In the genomic region with DNA sequence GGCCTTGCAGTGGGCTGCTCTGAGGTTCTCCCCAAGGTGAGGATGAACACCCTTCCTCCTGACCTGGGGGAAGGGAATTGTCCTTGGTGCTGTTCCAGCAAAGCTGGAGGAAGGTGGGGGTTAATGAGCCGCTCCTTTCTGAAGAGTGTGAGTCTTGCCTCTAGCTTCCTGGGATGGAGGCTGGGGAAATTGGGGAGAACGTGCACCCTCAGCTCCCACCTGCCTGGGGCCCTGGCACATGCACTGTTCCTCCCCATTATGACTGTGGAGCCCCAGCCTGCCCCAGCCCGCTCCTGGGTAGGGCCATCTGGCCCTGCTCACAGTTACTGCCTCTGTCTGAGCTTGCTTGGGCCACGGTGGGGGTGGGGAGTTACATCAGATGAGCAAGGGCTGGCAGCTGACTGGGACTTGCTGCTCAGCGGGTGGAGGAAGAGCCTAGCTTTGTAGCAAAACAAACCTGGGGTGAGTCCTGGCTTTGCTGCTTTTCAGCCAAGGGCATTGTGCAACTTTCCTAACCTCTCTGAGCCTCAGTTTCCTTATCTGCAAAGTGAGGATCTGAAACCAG, we compare ENCODE assay signal across 8 cellular contexts. TPM values are rescaled to one million over a fixed set of nuclear protein-coding genes. Genes with fewer than 3 reads are reported as not detected.
DNase-seq lines count a peak whose midpoint lies in the region; ATAC-seq, FAIRE-seq and TF ChIP-seq lines count a peak whose summit lies in the region.
"Had no signal": no experiment of that assay in that cellular context is flagged by ENCODE, and none has a peak within 500 bp of the region (broad histone marks: within the 10 kb centered on the region; RNA-seq: fewer than 3 reads in every experiment).

No MANE protein-coding gene starts in this region.

- no peak for ATAC-seq in natural killer cell treated with Interleukin-12 subunit alpha and Interleukin-12 subunit beta and Interleukin-15 and Interleukin-18, amount 100 ng/mL, for 72 hours

- no peaks in the 10 kb centered on the region for H3K4me1 ChIP-seq in uterus

- TF ChIP-seq CTCF in uterus (IDR thresholded peaks at IDR 0.05), result no peak

- H3K9me3 ChIP-seq in uterus, result no peaks in the 10 kb centered on the region

- TF ChIP-seq POLR2A in uterus (IDR thresholded peaks at IDR 0.05), result no peak

- no peaks in the 10 kb centered on the region for H3K36me3 Mint-ChIP-seq in natural killer cell treated with Interleukin-12 subunit alpha and Interleukin-12 subunit beta and Interleukin-15 and Interleukin-18, amount 100 ng/mL, for 72 hours

- peaks cover 0 to 4% of the 10 kb centered on the region in 2 donors for H3K27me3 Mint-ChIP-seq in natural killer cell treated with Interleukin-12 subunit alpha and Interleukin-12 subunit beta and Interleukin-15 and Interleukin-18, amount 100 ng/mL, for 72 hours

- peak; percentile 63 for DNase-seq in HCEC 1CT
- peak; percentile 98 for DNase-seq in NCI-H69 (lab: John Stamatoyannopoulos, UW)
- DNase-seq in cerebellar nuclear complex (lab: John Stamatoyannopoulos, UW), result peak; percentile 62 to 68
- DNase-seq in medulla oblongata (ENCODE audit: extremely low spot score), result peak; percentile 82
- peak; percentile 75 to 91 for DNase-seq in uterus
- no peak for DNase-seq in RCC 7860 (ENCODE audit: low spot score)
- DNase-seq in natural killer cell treated with Interleukin-12 subunit alpha and Interleukin-12 subunit beta and Interleukin-15 and Interleukin-18, amount 100 ng/mL, for 72 hours (ENCODE audit: low spot score), result no peak

- FAIRE-seq in RCC 7860 (lab: Jason Lieb, UNC), result no peak

- no peak overlapping the region for H3K4me3 Mint-ChIP-seq in natural killer cell treated with Interleukin-12 subunit alpha and Interleukin-12 subunit beta and Interleukin-15 and Interleukin-18, amount 100 ng/mL, for 72 hours

- intact Hi-C loops in uterus (cut with DNase I; ENCODE audit: low total_unique reads), result no loop called here

- peaks cover 10 to 18% of the 10 kb centered on the region in 2 donors for H3K4me1 Mint-ChIP-seq in natural killer cell treated with Interleukin-12 subunit alpha and Interleukin-12 subunit beta and Interleukin-15 and Interleukin-18, amount 100 ng/mL, for 72 hours (ENCODE audit: low read depth in 2 of 2)

- peak overlapping the region; percentile 56 to 76 for H3K27ac ChIP-seq in uterus

- H3K36me3 ChIP-seq in uterus, result no peaks in the 10 kb centered on the region

- H3K27me3 ChIP-seq in uterus, result no peaks in the 10 kb centered on the region

- no peaks in the 10 kb centered on the region for H3K9me3 Mint-ChIP-seq in natural killer cell treated with Interleukin-12 subunit alpha and Interleukin-12 subunit beta and Interleukin-15 and Interleukin-18, amount 100 ng/mL, for 72 hours

- no peak overlapping the region for H3K27ac Mint-ChIP-seq in natural killer cell treated with Interleukin-12 subunit alpha and Interleukin-12 subunit beta and Interleukin-15 and Interleukin-18, amount 100 ng/mL, for 72 hours

- H3K4me3 ChIP-seq in uterus, result no peak overlapping the region

RNA-seq across cellular contexts. Expression of a gene that starts 11.1 kb away (rescaled TPM):
- 1 to 10 TPM in 1 of 4 donors, under 1 TPM in 2, not detected in 1; 0.09 to 2.6 (median 0.28) TPM for total RNA-seq in uterus
- 1 to 10 TPM in 1 of 2 donors, under 1 TPM in 1; 0.76 to 2.9 TPM for total RNA-seq in natural killer cell treated with Interleukin-12 subunit alpha and Interleukin-12 subunit beta and Interleukin-15 and Interleukin-18, amount 100 ng/mL, for 72 hours
- total RNA-seq: skeletal muscle tissue had no signal

RNA-seq across cellular contexts. Expression of a gene that starts 47.1 kb away (rescaled TPM):
- 1,000 to 10,000 TPM in 1 of 4 donors, 100 to 1,000 TPM in 3; 331 to 1,351 (median 418) TPM for total RNA-seq in uterus
- total RNA-seq in natural killer cell treated with Interleukin-12 subunit alpha and Interleukin-12 subunit beta and Interleukin-15 and Interleukin-18, amount 100 ng/mL, for 72 hours, result under 1 TPM; 0.59 to 0.88 TPM

Comparison
In these comparisons a context has a peak if more than half of its experiments do, and no peak if none do; other contexts are left out.
1. DNase-seq: peak in HCEC 1CT (single experiment), NCI-H69 (single experiment), cerebellar nuclear complex (2 of 2), medulla oblongata (single experiment) and uterus (2 of 2); none in RCC 7860 (single experiment) and natural killer cell treated with Interleukin-12 subunit alpha and Interleukin-12 subunit beta and Interleukin-15 and Interleukin-18, amount 100 ng/mL, for 72 hours (single experiment).
2. RNA of a gene that starts 47.1 kb away (total RNA-seq): 331 to 1,351 TPM in uterus; 0.59 to 0.88 TPM in natural killer cell treated with Interleukin-12 subunit alpha and Interleukin-12 subunit beta and Interleukin-15 and Interleukin-18, amount 100 ng/mL, for 72 hours; every median in the first group is over 100 times any median in the second.